10 cellular contexts compared by ENCODE assay signal in genomic region chr13:33109801-33110200, GRCh38.
DNase-seq lines count a peak whose midpoint lies in the region; ATAC-seq and TF ChIP-seq lines count a peak whose summit lies in the region.
"Had no signal": no experiment of that assay in that cellular context is flagged by ENCODE, and none has a peak within 500 bp of the region (broad histone marks: within the 10 kb centered on the region; RNA-seq: fewer than 3 reads in every experiment).

No MANE protein-coding gene starts in this region.

- no peaks in the 10 kb centered on the region for H3K27me3 ChIP-seq in BE2C
- H3K27me3 ChIP-seq in SU-DHL-6 (ENCODE audit: low read length) = no peaks in the 10 kb centered on the region

- H3K9me3 ChIP-seq in BE2C = no peaks in the 10 kb centered on the region
- H3K9me3 ChIP-seq in SU-DHL-6 (ENCODE audit: insufficient read depth, low read length) = no peaks in the 10 kb centered on the region

- H3K4me1 ChIP-seq in BE2C = no peaks in the 10 kb centered on the region

- H2AFZ ChIP-seq in SU-DHL-6 (ENCODE audit: low read depth, low read length, severe bottlenecking) = peak overlapping the region; percentile 92

- peak overlapping the region; percentile 61 for H3K4me2 ChIP-seq in SU-DHL-6 (ENCODE audit: low read depth, low read length, poor library complexity, severe bottlenecking)

- H3K36me3 ChIP-seq in BE2C (peaks cover 6% of the 10 kb centered on the region; the same call in 1 of the 2 replicates), SU-DHL-6 (ENCODE audit: low read length) (no peaks in the 10 kb centered on the region)

- H3K79me2 ChIP-seq in SU-DHL-6 (ENCODE audit: insufficient read depth, low read length) = no peaks in the 10 kb centered on the region

- H3K9me2 ChIP-seq in SU-DHL-6 (replicated peaks; ENCODE audit: insufficient read depth, low read length) = no peaks in the 10 kb centered on the region

- H3K4me3 ChIP-seq in BE2C (ENCODE audit: low read depth, low read length) (no peak overlapping the region), SU-DHL-6 (ENCODE audit: insufficient read depth, low read length, poor library complexity, severe bottlenecking) (no peak overlapping the region)
- H3K4me3 ChIP-seq: lung had no signal

- ATAC-seq in GM19455 (IDR thresholded peaks at IDR 0.05; ENCODE audit: unreplicated experiment) (peak; percentile 52), left lobe of liver (peak; percentile 15)
- no peak for ATAC-seq in stimulated activated naive CD8-positive, alpha-beta T cell treated with anti-CD3 and anti-CD28 coated beads, Interleukin-15, Interleukin-2, amounts not matched to agents 100 U/mL and 50 U/mL, for 24 hours

- H3K27ac ChIP-seq in SU-DHL-6 (ENCODE audit: low read depth, low read length) = no peak overlapping the region

- TF ChIP-seq CTCF in BE2C (IDR thresholded peaks at IDR 0.05; ENCODE audit: low read depth, low read length) (peak; percentile 46), SU-DHL-6 (IDR thresholded peaks at IDR 0.05; ENCODE audit: insufficient read depth, low read length, poor library complexity, severe bottlenecking) (peak; percentile 66)

- H3K9ac ChIP-seq in SU-DHL-6 (ENCODE audit: low read length) = no peak overlapping the region

- no peaks in the 10 kb centered on the region for H4K20me1 ChIP-seq in SU-DHL-6 (ENCODE audit: low read depth, low read length)

- peak; percentile 46 for DNase-seq in BE2C
- no peak for DNase-seq in left lobe of liver (ENCODE audit: low spot score)
- no peak for DNase-seq in NCI-H128 (lab: John Stamatoyannopoulos, UW; ENCODE audit: unreplicated experiment)
- no peak for DNase-seq in CD1c-positive myeloid dendritic cell (ENCODE audit: extremely low spot score)
- DNase-seq in stimulated activated naive CD8-positive, alpha-beta T cell treated with anti-CD3 and anti-CD28 coated beads, Interleukin-15, Interleukin-2, amounts not matched to agents 100 U/mL and 50 U/mL, for 24 hours = no peak
- no peak for DNase-seq in A172 (ENCODE audit: low spot score)
- DNase-seq: T-helper 9 cell had no signal

- 0 out of 2 replicates have a peak, but pooled peaks cover 4% of the 10 kb centered on the region for H3F3A ChIP-seq in SU-DHL-6 (ENCODE audit: insufficient read depth)
